In genomic region chr7:51647931-51648351, GRCh38 we compare ENCODE assay signal across 11 cellular contexts.
DNase-seq lines count a peak whose midpoint lies in the region; ATAC-seq and TF ChIP-seq lines count a peak whose summit lies in the region.
"Had no signal": no experiment of that assay in that cellular context is flagged by ENCODE, and none has a peak within 500 bp of the region (broad histone marks: within the 10 kb centered on the region; RNA-seq: fewer than 3 reads in every experiment).

No MANE protein-coding gene starts in this region.

- TF ChIP-seq CTCF in RWPE1 (conservative IDR thresholded peaks at IDR 0.05; ENCODE audit: low read depth) (no peak), retinal pigment epithelial cell (conservative IDR thresholded peaks at IDR 0.05; ENCODE audit: low read depth, low read length) (no peak)

- ATAC-seq in GM18519 (IDR thresholded peaks at IDR 0.05; ENCODE audit: low FRiP score, unreplicated experiment) = no peak
- ATAC-seq: sciatic nerve; stimulated activated memory B cell treated with anti-CD40 and anti-IgM and Interleukin-4, amounts not matched to agents 10 μg/mL and 1 μg/mL and 100 μg/mL, for 72 hours had no signal

- DNase-seq in HuH-7 (ENCODE audit: low spot score) = peak; percentile 16
- DNase-seq in RWPE1 (ENCODE audit: low spot score) = peak; percentile 18
- DNase-seq in head of caudate nucleus = peak in 36 of 42 donors; percentile 30 to 74 (median 49)
- peak; percentile 12 for DNase-seq in retinal pigment epithelial cell (ENCODE audit: low read depth)
- no peak for DNase-seq in amniotic stem cell (lab: John Stamatoyannopoulos, UW)
- DNase-seq in stimulated activated CD4-positive, alpha-beta T cell treated with anti-CD3 and anti-CD28 coated beads, Interleukin-2, amount 100 ng/mL, for 48 hours = no peak
- no peak for DNase-seq in NCI-H226

- intact Hi-C loops in head of caudate nucleus (cut with DNase I) = no loop called here

- no peak overlapping the region for H3K4me3 ChIP-seq in retinal pigment epithelial cell (ENCODE audit: low read length)
- H3K4me3 ChIP-seq: cardiac muscle cell had no signal

- CTCF ChIA-PET in RWPE1 (lab: Yijun Ruan, JAX) = interaction anchor here (0.5 to 0.6 kb wide), 3 partner anchors 8 to 188 kb away, joined by 3 read pairs; no protein-coding TSS in a partner anchor

- peak overlapping the region; percentile 52; the same call in 1 of the 2 replicates for H3K27ac ChIP-seq in RWPE1
- H3K27ac ChIP-seq: cardiac muscle cell had no signal

- POLR2A ChIA-PET in RWPE1 (lab: Yijun Ruan, JAX; ENCODE audit: low non-redundant PET) = no interaction called here

Comparison
In these comparisons a context has a peak if more than half of its experiments do, and no peak if none do; other contexts are left out.
1. DNase-seq: peak in HuH-7 (single experiment), RWPE1 (single experiment), head of caudate nucleus (36 of 42) and retinal pigment epithelial cell (single experiment); none in amniotic stem cell (single experiment), stimulated activated CD4-positive, alpha-beta T cell treated with anti-CD3 and anti-CD28 coated beads, Interleukin-2, amount 100 ng/mL, for 48 hours (0 of 2) and NCI-H226 (single experiment).